In genomic region chr15:67092726-67093125, GRCh38 we compare ENCODE assay signal across 15 cellular contexts. TPM values are rescaled to one million over a fixed set of nuclear protein-coding genes. Genes with fewer than 3 reads are reported as not detected.
DNase-seq lines count a peak whose midpoint lies in the region; ATAC-seq and TF ChIP-seq lines count a peak whose summit lies in the region.
"Had no signal": no experiment of that assay in that cellular context is flagged by ENCODE, and none has a peak within 500 bp of the region (broad histone marks: within the 10 kb centered on the region; RNA-seq: fewer than 3 reads in every experiment).

No MANE protein-coding gene starts in this region.

- TF ChIP-seq CTCF in Calu3 (IDR thresholded peaks at IDR 0.05; ENCODE audit: unreplicated experiment): no peak
- TF ChIP-seq CTCF in SU-DHL-6 (IDR thresholded peaks at IDR 0.05; ENCODE audit: insufficient read depth, low read length, poor library complexity, severe bottlenecking): no peak
- no peak for TF ChIP-seq CTCF in thyroid gland (IDR thresholded peaks at IDR 0.05)
- no peak for TF ChIP-seq CTCF in right lobe of liver (IDR thresholded peaks at IDR 0.05)

- H3K9me2 ChIP-seq in SU-DHL-6 (replicated peaks; ENCODE audit: insufficient read depth, low read length): no peaks in the 10 kb centered on the region

- H2AFZ ChIP-seq in ACC112 (ENCODE audit: low read length, unreplicated experiment) (no peak overlapping the region), SU-DHL-6 (ENCODE audit: low read depth, low read length, severe bottlenecking) (no peak overlapping the region)

- H4K20me1 ChIP-seq in SU-DHL-6 (ENCODE audit: low read depth, low read length): no peaks in the 10 kb centered on the region

- DNase-seq in Calu3 (no peak), immature natural killer cell (no peak), thyroid gland (no peak), middle frontal gyrus (ENCODE audit: extremely low spot score, low spot score) (no peak), right lobe of liver (no peak)
- DNase-seq: activated naive CD4-positive, alpha-beta T cell treated with anti-CD3 and anti-CD28 coated beads, Interleukin-2, amount 10 ng/mL, durations not matched to agents 7 days and 5 days; kidney glomerular epithelial cell; NCI-H1048; NCI-H226; stimulated activated CD4-positive, alpha-beta T cell treated with anti-CD3 and anti-CD28 coated beads, Interleukin-12 subunit alpha, Interleukin-12 subunit beta, amount 100 ng/mL, for 4 hours had no signal

- 90 to 92% methylated on average over 2 of the region's 2 CpGs for WGBS in thyroid gland, 2 donors
- WGBS in right lobe of liver (ENCODE audit: insufficient coverage, low coverage, low lambda C conversion rate, missing lambda C conversion rate): no CpG with 5 or more reads among the region's 2 CpGs

- H3K27me3 Mint-ChIP-seq in Calu3 (ENCODE audit: unreplicated experiment) (no peaks in the 10 kb centered on the region), immature natural killer cell (ENCODE audit: low read depth in 3 of 3) (peaks cover 3 to 13% (median 9%) of the 10 kb centered on the region in 3 donors)
- H3K27me3 Mint-ChIP-seq: activated naive CD4-positive, alpha-beta T cell treated with anti-CD3 and anti-CD28 coated beads, Interleukin-2, amount 10 ng/mL, durations not matched to agents 7 days and 5 days had no signal

- CTCF ChIA-PET in Calu3 (lab: Charles Lee): interaction anchor here (0.8 to 1.6 kb wide), 2 partner anchors 14 to 33 kb away, joined by 3 to 4 read pairs; no protein-coding TSS in a partner anchor

- peak overlapping the region; percentile 50 for H3K4me2 ChIP-seq in SU-DHL-6 (ENCODE audit: low read depth, low read length, poor library complexity, severe bottlenecking)

- peaks cover 69% of the 10 kb centered on the region for H3K4me1 ChIP-seq in ACC112 (ENCODE audit: control insufficient read depth, insufficient read depth, low read length, unreplicated experiment)
- peaks cover 56 to 70% of the 10 kb centered on the region in 2 donors for H3K4me1 ChIP-seq in thyroid gland
- H3K4me1 ChIP-seq in right lobe of liver: peaks cover 0 to 5% (median 2%) of the 10 kb centered on the region in 4 donors

- H3K9me3 ChIP-seq in SU-DHL-6 (ENCODE audit: insufficient read depth, low read length) (no peaks in the 10 kb centered on the region), thyroid gland (no peaks in the 10 kb centered on the region), right lobe of liver (no peaks in the 10 kb centered on the region)

- ATAC-seq in GM18517 (IDR thresholded peaks at IDR 0.05; ENCODE audit: unreplicated experiment) (no peak), right lobe of liver (no peak)
- ATAC-seq: Right ventricle myocardium inferior had no signal

- H3K79me2 ChIP-seq in ACC112 (ENCODE audit: control insufficient read depth, insufficient read depth, low read length, unreplicated experiment) (peaks cover 93% of the 10 kb centered on the region), SU-DHL-6 (ENCODE audit: insufficient read depth, low read length) (peaks cover 16% of the 10 kb centered on the region)

- H3K4me3 ChIP-seq in ACC112 (ENCODE audit: low read depth, low read length): no peak overlapping the region
- H3K4me3 ChIP-seq in SU-DHL-6 (ENCODE audit: insufficient read depth, low read length, poor library complexity, severe bottlenecking): no peak overlapping the region
- no peak overlapping the region for H3K4me3 ChIP-seq in thyroid gland (replicated peaks in 1 of 3)
- H3K4me3 ChIP-seq in right lobe of liver: no peak overlapping the region
- H3K4me3 ChIP-seq: dorsolateral prefrontal cortex had no signal

- H3K36me3 ChIP-seq in ACC112 (ENCODE audit: insufficient read depth, low read length) (peaks cover 25% of the 10 kb centered on the region; the same call in 1 of the 2 replicates), SU-DHL-6 (ENCODE audit: low read length) (no peaks in the 10 kb centered on the region), thyroid gland (no peaks in the 10 kb centered on the region), right lobe of liver (peaks cover 0 to 5% (median 0%) of the 10 kb centered on the region in 4 donors)

- BruUV-seq in Calu3 (replicated peaks; lab: Mats Ljungman, UMichigan): no TSS peak

- H3K36me3 Mint-ChIP-seq in Calu3 (ENCODE audit: insufficient read depth, unreplicated experiment) (peaks cover 61% of the 10 kb centered on the region), immature natural killer cell (peaks cover 4 to 15% (median 4%) of the 10 kb centered on the region in 3 donors)

- peak overlapping the region; percentile 85; the same call in 1 of the 2 replicates for H3K27ac ChIP-seq in ACC112 (ENCODE audit: low read depth, low read length)
- peak overlapping the region; percentile 69 for H3K27ac ChIP-seq in SU-DHL-6 (ENCODE audit: low read depth, low read length)
- no peak overlapping the region for H3K27ac ChIP-seq in thyroid gland
- H3K27ac ChIP-seq in right lobe of liver: no peak overlapping the region

- peaks cover 63% of the 10 kb centered on the region for H3K4me1 Mint-ChIP-seq in Calu3 (ENCODE audit: low read depth, unreplicated experiment)
- H3K4me1 Mint-ChIP-seq in immature natural killer cell: peaks cover 96 to 98% of the 10 kb centered on the region in 2 donors

- peak overlapping the region; percentile 41 for H3K4me3 Mint-ChIP-seq in Calu3 (ENCODE audit: low read depth, unreplicated experiment)
- peak overlapping the region; percentile 41 to 67 (median 43) for H3K4me3 Mint-ChIP-seq in immature natural killer cell
- H3K4me3 Mint-ChIP-seq: activated naive CD4-positive, alpha-beta T cell treated with anti-CD3 and anti-CD28 coated beads, Interleukin-2, amount 10 ng/mL, durations not matched to agents 7 days and 5 days had no signal

- intact Hi-C loops in Calu3 (cut with micrococcal nuclease; ENCODE audit: unreplicated experiment) (no loop called here), thyroid gland (cut with DNase I) (no loop called here), right lobe of liver (cut with DNase I) (no loop called here)

- no peak for TF ChIP-seq POLR2A in thyroid gland (IDR thresholded peaks at IDR 0.05)
- no peak for TF ChIP-seq POLR2A in right lobe of liver (IDR thresholded peaks at IDR 0.05)

- H3K27ac Mint-ChIP-seq in Calu3 (ENCODE audit: unreplicated experiment) (peak overlapping the region; percentile 82), immature natural killer cell (peak overlapping the region; percentile 36 to 95 (median 88))

- H3K27me3 ChIP-seq in ACC112 (ENCODE audit: insufficient read depth, low read length): no peaks in the 10 kb centered on the region
- H3K27me3 ChIP-seq in SU-DHL-6 (ENCODE audit: low read length): no peaks in the 10 kb centered on the region
- H3K27me3 ChIP-seq in thyroid gland: no peaks in the 10 kb centered on the region
- no peaks in the 10 kb centered on the region for H3K27me3 ChIP-seq in right lobe of liver
- H3K27me3 ChIP-seq: dorsolateral prefrontal cortex had no signal

- peak overlapping the region; percentile 35; the same call in 1 of the 2 replicates for H3K9ac ChIP-seq in SU-DHL-6 (ENCODE audit: low read length)

- peaks cover 14% of the 10 kb centered on the region for H3F3A ChIP-seq in SU-DHL-6 (ENCODE audit: insufficient read depth)

- no peaks in the 10 kb centered on the region for H3K9me3 Mint-ChIP-seq in Calu3 (ENCODE audit: low read depth, unreplicated experiment)
- H3K9me3 Mint-ChIP-seq in immature natural killer cell: no peaks in the 10 kb centered on the region
- H3K9me3 Mint-ChIP-seq: activated naive CD4-positive, alpha-beta T cell treated with anti-CD3 and anti-CD28 coated beads, Interleukin-2, amount 10 ng/mL, durations not matched to agents 7 days and 5 days had no signal

RNA-seq across cellular contexts. Expression of gene SMAD3, which starts 27.3 kb away (rescaled TPM):
- total RNA-seq in Calu3 (2022): 121 and 147 TPM in 2 replicates
- polyA plus RNA-seq in immature natural killer cell: 10 to 100 TPM in 2 of 3 donors, 1 to 10 TPM in 1; 8.9 to 11.9 (median 10.0) TPM
- total RNA-seq in thyroid gland: 10 to 100 TPM; 33.6 to 66.5 (median 47.3) TPM
- 10 to 100 TPM in 5 of 6 experiments, 1 to 10 TPM in 1; 9.2 to 34.0 (median 14.4) TPM for total RNA-seq in right lobe of liver

Comparison
In these comparisons a context has a peak if more than half of its experiments do, and no peak if none do; other contexts are left out.
1. H3K27ac ChIP-seq: peak in ACC112 (single experiment) and SU-DHL-6 (single experiment); none in thyroid gland (0 of 3) and right lobe of liver (0 of 3).